27 cellular contexts compared by ENCODE assay signal in the genomic region with DNA sequence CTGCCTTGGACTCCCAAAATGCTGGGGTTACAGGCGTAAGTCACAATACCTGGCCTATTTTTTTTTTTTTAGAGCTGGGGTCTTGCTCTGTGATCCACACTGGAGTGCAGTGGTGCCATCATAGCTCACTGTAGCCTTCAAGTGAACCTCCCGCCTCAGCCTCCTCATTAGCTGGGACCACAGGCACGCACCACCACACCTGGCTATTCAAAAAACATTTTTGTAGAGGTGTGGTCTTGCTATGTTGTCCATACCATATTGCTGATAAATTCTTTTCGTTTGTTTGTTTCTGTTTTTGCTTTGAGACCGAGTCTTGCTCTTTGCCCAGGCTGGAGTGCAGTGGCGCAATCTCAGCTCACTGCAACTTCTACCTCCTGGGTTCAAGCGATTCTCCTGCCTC.
"Had no signal": no experiment of that assay in that cellular context is flagged by ENCODE, and none has a peak within 500 bp of the region (broad histone marks: within the 10 kb centered on the region; RNA-seq: fewer than 3 reads in every experiment).

No MANE protein-coding gene starts in this region.

- ATAC-seq: activated CD4-positive, alpha-beta T cell treated with anti-CD3 and anti-CD28 coated beads for 36 hours; T-cell had no signal

- H3K27me3 ChIP-seq: ascending aorta, breast epithelium, cardiac muscle cell, colonic mucosa had no signal

- H3K27ac Mint-ChIP-seq: activated CD4-positive, alpha-beta memory T cell treated with anti-CD3 and anti-CD28 coated beads for 36 hours; activated CD4-positive, alpha-beta T cell treated with anti-CD3 and anti-CD28 coated beads for 36 hours; activated CD4-positive, alpha-beta T cell treated with anti-CD3 and anti-CD28 coated beads, Interleukin-2, amount 10 ng/mL, durations not matched to agents 24 days and 14 days; activated naive CD8-positive, alpha-beta T cell; activated T-helper 1 cell treated with anti-CD3 and anti-CD28 coated beads, Interleukin-12 subunit alpha, Interleukin-12 subunit beta, Interleukin-2, Interleukin-4 antibody, amounts not matched to agents 30 ng/mL and 10 ng/mL and 1 ng/mL, durations not matched to agents 14 hours and 24 hours and 36 hours; activated T-helper 2 cell treated with anti-CD3 and anti-CD28 coated beads, Interferon-gamma antibody, Interleukin-2, Interleukin-4, amounts not matched to agents 10 μg/mL and 5 μg/mL and 100 μg/mL, durations not matched to agents 14 hours and 24 hours and 36 hours; brain; T-helper 1 cell treated with Interleukin-12 subunit alpha and Interleukin-12 subunit beta and Interleukin-4 antibody, amounts not matched to agents 30 μg/mL and 1 μg/mL, for 36 hours; T-helper 2 cell treated with Interferon-gamma antibody and Interleukin-4, amounts not matched to agents 5 μg/mL and 100 μg/mL, for 36 hours had no signal

- H3K4me3 ChIP-seq: ascending aorta, breast epithelium, cardiac muscle cell, colonic mucosa had no signal

- H3K27ac ChIP-seq: ascending aorta, cardiac muscle cell, colonic mucosa had no signal

- H3K36me3 ChIP-seq: breast epithelium had no signal

- DNase-seq: activated CD4-positive, alpha-beta memory T cell treated with anti-CD3 and anti-CD28 coated beads for 36 hours; activated CD4-positive, alpha-beta T cell treated with anti-CD3 and anti-CD28 coated beads for 36 hours; activated CD4-positive, alpha-beta T cell treated with anti-CD3 and anti-CD28 coated beads, Interleukin-2, amount 10 ng/mL, durations not matched to agents 24 days and 14 days; activated CD4-positive, CD25-positive, alpha-beta regulatory T cell; activated CD4-positive, CD25-positive, alpha-beta regulatory T cell treated with anti-CD3 and anti-CD28 coated beads, Interleukin-2, amount 50 U/mL, for 72 hours; activated CD8-positive, alpha-beta memory T cell treated with anti-CD3 and anti-CD28 coated beads for 24 hours; activated effector memory CD4-positive, alpha-beta T cell treated with anti-CD3 and anti-CD28 coated beads, Interleukin-2, amount 50 U/mL, for 16 hours; activated naive CD4-positive, alpha-beta T cell treated with anti-CD3 and anti-CD28 coated beads, Interleukin-2, amount 50 U/mL, for 16 hours; activated T-cell treated with anti-CD3 and anti-CD28 coated beads, Interleukin-2, amount 50 U/mL, for 1 hour; central memory CD4-positive, alpha-beta T cell; cerebellar nuclear complex; colonic mucosa; effector CD8-positive, alpha-beta T cell; foreskin fibroblast; head of caudate nucleus; SW 1271; T-cell; T1000 had no signal

- H3K27me3 Mint-ChIP-seq: activated CD4-positive, alpha-beta memory T cell treated with anti-CD3 and anti-CD28 coated beads for 36 hours; activated CD4-positive, alpha-beta T cell treated with anti-CD3 and anti-CD28 coated beads for 36 hours; activated CD4-positive, alpha-beta T cell treated with anti-CD3 and anti-CD28 coated beads, Interleukin-2, amount 10 ng/mL, durations not matched to agents 24 days and 14 days; activated naive CD8-positive, alpha-beta T cell; T-cell had no signal

- H3K4me3 Mint-ChIP-seq: activated CD4-positive, alpha-beta memory T cell treated with anti-CD3 and anti-CD28 coated beads for 36 hours; activated CD4-positive, alpha-beta T cell treated with anti-CD3 and anti-CD28 coated beads for 36 hours; activated CD4-positive, alpha-beta T cell treated with anti-CD3 and anti-CD28 coated beads, Interleukin-2, amount 10 ng/mL, durations not matched to agents 24 days and 14 days; activated naive CD8-positive, alpha-beta T cell; activated T-helper 1 cell treated with anti-CD3 and anti-CD28 coated beads, Interleukin-12 subunit alpha, Interleukin-12 subunit beta, Interleukin-2, Interleukin-4 antibody, amounts not matched to agents 30 ng/mL and 10 ng/mL and 1 ng/mL, durations not matched to agents 14 hours and 24 hours and 36 hours; brain; T-cell; T-helper 1 cell treated with Interleukin-12 subunit alpha and Interleukin-12 subunit beta and Interleukin-4 antibody, amounts not matched to agents 30 μg/mL and 1 μg/mL, for 36 hours; T-helper 2 cell treated with Interferon-gamma antibody and Interleukin-4, amounts not matched to agents 5 μg/mL and 100 μg/mL, for 36 hours had no signal

- H3K4me1 ChIP-seq: ascending aorta, breast epithelium, colonic mucosa had no signal

- H3K9me3 ChIP-seq: ascending aorta, breast epithelium, colonic mucosa had no signal

- H3K9me3 Mint-ChIP-seq: activated CD4-positive, alpha-beta memory T cell treated with anti-CD3 and anti-CD28 coated beads for 36 hours; activated CD4-positive, alpha-beta T cell treated with anti-CD3 and anti-CD28 coated beads, Interleukin-2, amount 10 ng/mL, durations not matched to agents 24 days and 14 days; activated T-helper 1 cell treated with anti-CD3 and anti-CD28 coated beads, Interleukin-12 subunit alpha, Interleukin-12 subunit beta, Interleukin-2, Interleukin-4 antibody, amounts not matched to agents 30 ng/mL and 10 ng/mL and 1 ng/mL, durations not matched to agents 14 hours and 24 hours and 36 hours; activated T-helper 2 cell treated with anti-CD3 and anti-CD28 coated beads, Interferon-gamma antibody, Interleukin-2, Interleukin-4, amounts not matched to agents 10 μg/mL and 5 μg/mL and 100 μg/mL, durations not matched to agents 14 hours and 24 hours and 36 hours; brain; T-cell; T-helper 1 cell treated with Interleukin-12 subunit alpha and Interleukin-12 subunit beta and Interleukin-4 antibody, amounts not matched to agents 30 μg/mL and 1 μg/mL, for 36 hours; T-helper 2 cell treated with Interferon-gamma antibody and Interleukin-4, amounts not matched to agents 5 μg/mL and 100 μg/mL, for 36 hours had no signal
